Comparison of ENCODE assay signal across 7 cellular contexts in genomic region chr18:14172142-14173115, GRCh38. TPM values are rescaled to one million over a fixed set of nuclear protein-coding genes. Genes with fewer than 3 reads are reported as not detected.
DNase-seq lines count a peak whose midpoint lies in the region; ATAC-seq, FAIRE-seq and TF ChIP-seq lines count a peak whose summit lies in the region.
"Not testable (repeated sequence)": the region's sequence is repeated elsewhere in the genome, so short reads cannot be mapped to it uniquely, and the experiment has no call there.

No MANE protein-coding gene starts in this region.

- not testable (repeated sequence) for H3K79me2 ChIP-seq in K562 (ENCODE audit: control insufficient read depth, insufficient read depth, low read length); HepG2 (ENCODE audit: insufficient read depth, low read length)

- not testable (repeated sequence) for H3K27ac ChIP-seq in K562 (ENCODE audit: extremely low read depth, low read depth, low read length); HepG2 (ENCODE audit: extremely low read length, insufficient read depth, low read length)
- peak overlapping the region; percentile 59 to 76 for H3K27ac ChIP-seq in esophagus (ENCODE audit: low read depth in 2 of 2, low read length in 1 of 2)

- not testable (repeated sequence) for H3K36me3 ChIP-seq in K562 (ENCODE audit: control insufficient read depth, insufficient read depth, low read length); esophagus (ENCODE audit: control insufficient read depth in 2 of 2, insufficient read depth in 2 of 2, low read length in 1 of 2); HepG2 (replicated peaks in 1 of 2; ENCODE audit: control insufficient read depth in 1 of 2, insufficient read depth in 2 of 2, low read length in 2 of 2)

- not testable (repeated sequence) for H3K9me3 Mint-ChIP-seq in stimulated activated effector memory CD8-positive, alpha-beta T cell treated with anti-CD3 and anti-CD28 coated beads, Interleukin-12 subunit alpha, Interleukin-12 subunit beta, amount 100 ng/mL, for 72 hours

- not testable (repeated sequence) for DNase-seq in H54 (ENCODE audit: insufficient read length, low spot score); T-helper 17 cell; K562 (ENCODE audit: extremely low read depth in 1 of 4, low spot score in 3 of 4); HepG2 (ENCODE audit: low spot score); stimulated activated effector memory CD8-positive, alpha-beta T cell treated with anti-CD3 and anti-CD28 coated beads, Interleukin-12 subunit alpha, Interleukin-12 subunit beta, amount 100 ng/mL, for 72 hours (ENCODE audit: low spot score in 2 of 2); urothelium cell line (ENCODE audit: low spot score)

- TF ChIP-seq CTCF in K562 (IDR thresholded peaks at IDR 0.05 in 2 of 3, conservative IDR thresholded peaks at IDR 0.05 in 1 of 3; ENCODE audit: insufficient read depth in 2 of 3, low read depth in 1 of 3, low read length in 3 of 3); HepG2 (CRISPR knock-in tag; IDR thresholded peaks at IDR 0.05): not testable (repeated sequence)

- not testable (repeated sequence) for H3K4me1 ChIP-seq in K562 (replicated peaks in 1 of 2; ENCODE audit: control insufficient read depth in 2 of 2, insufficient read depth in 2 of 2, low read length in 2 of 2); HepG2 (ENCODE audit: insufficient read depth, low read length)
- H3K4me1 ChIP-seq in esophagus (ENCODE audit: control insufficient read depth in 2 of 2, insufficient read depth in 2 of 2, low read length in 1 of 2) = peaks cover 0 to 27% of the 10 kb centered on the region in 2 donors

- FAIRE-seq in H54 (lab: Jason Lieb, UNC) (peak; percentile 23), K562 (lab: Jason Lieb, UNC) (peak; percentile 70), urothelium cell line (lab: Jason Lieb, UNC) (peak; percentile 92)
- FAIRE-seq in HepG2 (lab: Jason Lieb, UNC) = not testable (repeated sequence)

- CTCF ChIA-PET in K562 (lab: Yijun Ruan, JAX; ENCODE audit: low intra/inter-chr PET ratio); HepG2 (lab: Yijun Ruan, JAX; ENCODE audit: low intra/inter-chr PET ratio, low total read pairs): not testable (repeated sequence)

- 0% methylated on average over 2 of the region's 6 CpGs for WGBS in K562 (ENCODE audit: insufficient coverage, low coverage, missing lambda C conversion rate)
- 81 to 99% methylated on average over 5 to 6 of the region's 6 CpGs for WGBS in esophagus, 2 donors
- 40% methylated on average over 2 of the region's 6 CpGs for WGBS in HepG2 (ENCODE audit: low lambda C conversion rate)

- H3K9me3 ChIP-seq in T-helper 17 cell (ENCODE audit: control insufficient read depth, low read length, poor library complexity, severe bottlenecking); K562 (replicated peaks; ENCODE audit: control insufficient read depth, insufficient read depth, low read depth, low read length); esophagus (ENCODE audit: control insufficient read depth in 2 of 2, insufficient read depth in 1 of 2, low read depth in 1 of 2, low read length in 1 of 2); HepG2 (ENCODE audit: low read length): not testable (repeated sequence)

- H3K36me3 Mint-ChIP-seq in T-helper 17 cell (ENCODE audit: low read depth); stimulated activated effector memory CD8-positive, alpha-beta T cell treated with anti-CD3 and anti-CD28 coated beads, Interleukin-12 subunit alpha, Interleukin-12 subunit beta, amount 100 ng/mL, for 72 hours: not testable (repeated sequence)

- not testable (repeated sequence) for H3K4me3 Mint-ChIP-seq in T-helper 17 cell; stimulated activated effector memory CD8-positive, alpha-beta T cell treated with anti-CD3 and anti-CD28 coated beads, Interleukin-12 subunit alpha, Interleukin-12 subunit beta, amount 100 ng/mL, for 72 hours

- H3K4me3 ChIP-seq in K562; esophagus (ENCODE audit: low read depth in 1 of 2, low read length in 2 of 2); HepG2 (replicated peaks in 1 of 3; ENCODE audit: insufficient read depth in 1 of 3, low read depth in 2 of 3, low read length in 3 of 3): not testable (repeated sequence)

- peak overlapping the region; percentile 27 for H3K27ac Mint-ChIP-seq in T-helper 17 cell
- peak overlapping the region; percentile 50 for H3K27ac Mint-ChIP-seq in stimulated activated effector memory CD8-positive, alpha-beta T cell treated with anti-CD3 and anti-CD28 coated beads, Interleukin-12 subunit alpha, Interleukin-12 subunit beta, amount 100 ng/mL, for 72 hours

- not testable (repeated sequence) for ATAC-seq in T-helper 17 cell; K562; stimulated activated effector memory CD8-positive, alpha-beta T cell treated with anti-CD3 and anti-CD28 coated beads, Interleukin-12 subunit alpha, Interleukin-12 subunit beta, amount 100 ng/mL, for 72 hours
- peak; percentile 12 for ATAC-seq in HepG2

- not testable (repeated sequence) for TF ChIP-seq POLR2A in H54 (IDR thresholded peaks at IDR 0.05; ENCODE audit: low read depth, low read length); K562 (conservative IDR thresholded peaks at IDR 0.05); HepG2 (IDR thresholded peaks at IDR 0.05; ENCODE audit: insufficient read depth in 1 of 2, low read depth in 2 of 2, low read length in 2 of 2)

- intact Hi-C loops in K562 (cut with micrococcal nuclease); HepG2 (cut with micrococcal nuclease; ENCODE audit: unreplicated experiment): not testable (repeated sequence)

- not testable (repeated sequence) for H3K27me3 Mint-ChIP-seq in T-helper 17 cell

- BruUV-seq in K562 (replicated peaks; lab: Mats Ljungman, UMichigan); HepG2 (replicated peaks; lab: Mats Ljungman, UMichigan): not testable (repeated sequence)

- H4K20me1 ChIP-seq in K562 (replicated peaks; ENCODE audit: control insufficient read depth, insufficient read depth, low read length); HepG2 (ENCODE audit: insufficient read depth, low read length): not testable (repeated sequence)

- H3K9me1 ChIP-seq in K562 (ENCODE audit: control insufficient read depth, insufficient read depth, low read length) = not testable (repeated sequence)

- not testable (repeated sequence) for H3K4me2 ChIP-seq in K562 (ENCODE audit: insufficient read depth, low read length); HepG2 (ENCODE audit: low read depth, low read length)

- TF ChIP-seq RAD21 in K562 (CRISPR knock-in tag; conservative IDR thresholded peaks at IDR 0.05 in 1 of 2, IDR thresholded peaks at IDR 0.05 in 1 of 2); HepG2 (CRISPR knock-in tag; IDR thresholded peaks at IDR 0.05): not testable (repeated sequence)

- not testable (repeated sequence) for H3K27me3 ChIP-seq in K562 (ENCODE audit: control insufficient read depth in 2 of 2, insufficient read depth in 2 of 2, low read length in 2 of 2); esophagus (ENCODE audit: control insufficient read depth in 1 of 2, insufficient read depth in 2 of 2, low read length in 2 of 2); HepG2 (ENCODE audit: control insufficient read depth in 1 of 2, insufficient read depth in 2 of 2, low read length in 2 of 2)

- POLR2A ChIA-PET in K562 (lab: Yijun Ruan, JAX); HepG2 (lab: Yijun Ruan, JAX): not testable (repeated sequence)

- not testable (repeated sequence) for TF ChIP-seq EP300 in K562 (IDR thresholded peaks at IDR 0.05; ENCODE audit: low read length); HepG2 (IDR thresholded peaks at IDR 0.05; ENCODE audit: low read depth in 2 of 2, low read length in 2 of 2); HepG2 (CRISPR knock-in tag; IDR thresholded peaks at IDR 0.05; ENCODE audit: borderline replicate concordance)

- H2AFZ ChIP-seq in K562 (ENCODE audit: low read depth, low read length); HepG2 (ENCODE audit: low read length): not testable (repeated sequence)

- in situ Hi-C loops in K562 (cut with MboI); HepG2 (cut with HindIII; ENCODE audit: extremely low pct_ligation_motif_present, low pct_unique_long_range_greater_than_20kb): not testable (repeated sequence)

- H3K4me1 Mint-ChIP-seq in T-helper 17 cell; stimulated activated effector memory CD8-positive, alpha-beta T cell treated with anti-CD3 and anti-CD28 coated beads, Interleukin-12 subunit alpha, Interleukin-12 subunit beta, amount 100 ng/mL, for 72 hours: not testable (repeated sequence)

- H3K9ac ChIP-seq in K562 (ENCODE audit: insufficient read depth in 1 of 2, low read depth in 2 of 2, low read length in 2 of 2); HepG2 (ENCODE audit: insufficient read depth, low read depth, low read length): not testable (repeated sequence)

RNA-seq across cellular contexts. Expression of gene ZNF519, which starts 40.2 kb away (rescaled TPM):
- total RNA-seq in T-helper 17 cell = 10 to 100 TPM in 1 of 2 donors, 1 to 10 TPM in 1; 5.2 to 10.6 TPM
- 51.9 and 106 TPM in 2 replicates for total RNA-seq in K562 (2011; cell fraction: chromatin; rRNA removed; ENCODE audit: low replicate concordance)
- total RNA-seq in K562 (2011; cell fraction: nucleolus; rRNA removed) = 22.8 and 27.1 TPM in 2 replicates
- total RNA-seq in K562 (2011; cell fraction: nucleoplasm; rRNA removed) = 52.9 and 82.7 TPM in 2 replicates
- 5.2 and 6.0 TPM in 2 replicates for total RNA-seq in K562 (2014; rRNA removed)
- 12.2 and 12.7 TPM in 2 replicates for total RNA-seq in K562 (2014; rRNA removed; fragmentation: Illumina TruSeq; extraction: Trizol)
- 10.7 and 11.5 TPM in 2 replicates for total RNA-seq in K562 (2015; rRNA removed; fragmentation: Illumina TruSeq; extraction: Trizol)
- total RNA-seq in K562 (2021) = 6.1 and 7.8 TPM in 2 replicates
- polyA plus RNA-seq in K562 (2011; rRNA removed) = 15.1 and 17.8 TPM in 2 replicates
- polyA plus RNA-seq in K562 (2011; cell fraction: cytosol; rRNA removed) = 2.9 and 8.8 TPM in 2 replicates
- polyA plus RNA-seq in K562 (2011; cell fraction: nucleus; rRNA removed) = 30.5 and 37.0 TPM in 2 replicates
- 6.0 TPM in 2 replicates for polyA plus RNA-seq in K562 (2012)
- polyA plus RNA-seq in K562 (2014; fragmentation: Illumina TruSeq; extraction: Trizol) = 8.9 and 10.1 TPM in 2 replicates
- 1 to 10 TPM; 5.1 to 6.7 TPM for polyA plus RNA-seq in K562 (2014; fragmentation: Nextera tagmentation; extraction: Ambion mirVana)
- polyA plus RNA-seq in K562 (2014; rRNA removed) = 7.9 and 14.4 TPM in 2 replicates
- polyA minus RNA-seq in K562 (2011; rRNA and poly(A)+ RNA removed) = 15.1 and 30.0 TPM in 2 replicates
- 6.1 and 6.2 TPM in 2 replicates for polyA minus RNA-seq in K562 (2011; cell fraction: cytosol; rRNA and poly(A)+ RNA removed)
- polyA minus RNA-seq in K562 (2011; cell fraction: nucleus; rRNA and poly(A)+ RNA removed) = 21.4 and 30.1 TPM in 2 replicates
- 1 to 10 TPM; 1.8 to 4.7 TPM for polyA plus RNA-seq in esophagus
- 5.7 and 11.1 TPM in 2 replicates for total RNA-seq in HepG2 (2016; rRNA removed; fragmentation: Illumina TruSeq; extraction: Trizol)
- 2.6 and 3.1 TPM in 2 replicates for total RNA-seq in HepG2 (2016; cell fraction: cytosol; rRNA removed; fragmentation: Illumina TruSeq; extraction: Trizol; ENCODE audit: low read depth)
- total RNA-seq in HepG2 (2016; cell fraction: insoluble cytoplasmic fraction; rRNA removed; fragmentation: Illumina TruSeq; extraction: Trizol) = 6.4 and 11.8 TPM in 2 replicates
- total RNA-seq in HepG2 (2016; cell fraction: membrane; rRNA removed; fragmentation: Illumina TruSeq; extraction: Trizol) = 2.2 and 2.6 TPM in 2 replicates
- total RNA-seq in HepG2 (2016; cell fraction: nucleus; rRNA removed; fragmentation: Illumina TruSeq; extraction: Trizol) = 36.3 and 40.6 TPM in 2 replicates
- 3.4 and 7.3 TPM in 2 replicates for polyA plus RNA-seq in HepG2 (2011; rRNA removed)
- polyA plus RNA-seq in HepG2 (2011; cell fraction: cytosol; rRNA removed) = 1.4 and 1.9 TPM in 2 replicates
- 7.3 and 9.7 TPM in 2 replicates for polyA plus RNA-seq in HepG2 (2011; cell fraction: nucleus; rRNA removed)
- polyA plus RNA-seq in HepG2 (2012) = 1.1 and 2.7 TPM in 2 replicates
- polyA plus RNA-seq in HepG2 (2016; cell fraction: cytosol; fragmentation: Illumina TruSeq; extraction: Trizol; ENCODE audit: low read depth) = 0.36 and 0.75 TPM in 2 replicates
- polyA plus RNA-seq in HepG2 (2016; cell fraction: insoluble cytoplasmic fraction; fragmentation: Illumina TruSeq; extraction: Trizol; ENCODE audit: low read depth) = 4.5 and 5.5 TPM in 2 replicates
- polyA plus RNA-seq in HepG2 (2016; cell fraction: membrane; fragmentation: Illumina TruSeq; extraction: Trizol; ENCODE audit: low read depth) = 0.85 and 1.1 TPM in 2 replicates
- 31.5 and 33.6 TPM in 2 replicates for polyA plus RNA-seq in HepG2 (2016; cell fraction: nucleus; fragmentation: Illumina TruSeq; extraction: Trizol; ENCODE audit: insufficient read depth, low read depth)
- polyA minus RNA-seq in HepG2 (2011; rRNA and poly(A)+ RNA removed; ENCODE audit: low replicate concordance) = 7.6 and 14.7 TPM in 2 replicates
- 2.1 and 2.2 TPM in 2 replicates for polyA minus RNA-seq in HepG2 (2011; cell fraction: cytosol; rRNA and poly(A)+ RNA removed)
- 25.5 and 35.4 TPM in 2 replicates for polyA minus RNA-seq in HepG2 (2011; cell fraction: nucleus; rRNA and poly(A)+ RNA removed)
